In the genomic region with DNA sequence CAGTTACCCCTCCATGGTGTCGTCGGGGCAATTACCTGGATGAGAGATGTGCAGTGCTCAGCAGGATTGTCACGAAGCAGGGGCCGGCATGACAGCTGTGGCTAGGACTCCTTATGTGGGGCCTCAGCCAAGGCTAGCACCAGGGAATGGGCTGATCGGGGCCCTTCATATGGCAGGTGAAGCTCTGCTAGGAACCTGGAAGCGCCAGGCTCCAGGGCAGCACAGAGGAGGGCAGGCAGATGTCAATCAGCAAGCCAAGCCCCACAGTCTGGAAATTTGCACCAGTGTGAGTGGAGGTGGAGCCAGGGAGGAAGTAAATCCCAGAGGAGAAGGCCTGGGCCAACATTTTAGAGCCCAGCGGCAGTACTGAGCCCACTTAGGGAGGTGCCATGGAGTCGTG, we compare ENCODE assay signal across 35 cellular contexts. TPM values are rescaled to one million over a fixed set of nuclear protein-coding genes. Genes with fewer than 3 reads are reported as not detected.
"Had no signal": no experiment of that assay in that cellular context is flagged by ENCODE, and none has a peak within 500 bp of the region (broad histone marks: within the 10 kb centered on the region; RNA-seq: fewer than 3 reads in every experiment).

No MANE protein-coding gene starts in this region.

- DNase-seq: activated CD4-positive, alpha-beta T cell treated with anti-CD3 and anti-CD28 coated beads, Interleukin-2, amount 10 ng/mL, durations not matched to agents 24 days and 14 days; activated CD4-positive, alpha-beta T cell treated with anti-CD3 and anti-CD28 coated beads, Interleukin-2, amount 50 U/mL, for 4 hours; activated CD8-positive, alpha-beta T cell treated with anti-CD3 and anti-CD28 coated beads for 36 hours; activated gamma-delta T cell treated with Interleukin-2 at 50 U/mL for 16 hours; activated naive CD4-positive, alpha-beta T cell treated with anti-CD3 and anti-CD28 coated beads for 36 hours; activated T-cell treated with anti-CD3 and anti-CD28 coated beads for 4 hours; activated T-cell treated with anti-CD3 and anti-CD28 coated beads, Interleukin-2, amount 50 U/mL, for 4 hours; adrenal gland; anterior cingulate cortex; brain microvascular endothelial cell; MM.1S; MV-4-11; NCI-H1092 treated with DMSO at 0.1 percent for 48 hours; NCI-H1417; NCI-H146; NCI-H187; NCI-H2029 treated with DMSO at 0.1 percent for 48 hours; NCI-H2107; NCI-H2171; NCI-H510A; NCI-H526; NCI-H748 treated with DMSO at 0.1 percent for 48 hours; NK-92 treated with Interleukin-12 subunit alpha and Interleukin-12 subunit beta, amount 100 ng/mL, for 24 hours; PC-3; Peyer's patch; RPMI8226; SHP77 treated with DMSO at 0.1 percent for 48 hours; SK-N-SH had no signal

- FAIRE-seq: TTC549 had no signal

- H3K27ac Mint-ChIP-seq: activated CD4-positive, alpha-beta T cell treated with anti-CD3 and anti-CD28 coated beads, Interleukin-2, amount 10 ng/mL, durations not matched to agents 24 days and 14 days; activated CD8-positive, alpha-beta T cell treated with anti-CD3 and anti-CD28 coated beads for 36 hours; activated naive CD4-positive, alpha-beta T cell treated with anti-CD3 and anti-CD28 coated beads for 36 hours; activated naive CD4-positive, alpha-beta T cell treated with anti-CD3 and anti-CD28 coated beads, Interleukin-2, amount 50 U/mL, for 72 hours; activated T-helper 1 cell treated with anti-CD3 and anti-CD28 coated beads, Interleukin-12 subunit alpha, Interleukin-12 subunit beta, Interleukin-2, Interleukin-4 antibody, amounts not matched to agents 30 ng/mL and 10 ng/mL and 1 ng/mL, durations not matched to agents 14 hours and 24 hours and 36 hours; T-helper 1 cell treated with Interleukin-12 subunit alpha and Interleukin-12 subunit beta and Interleukin-4 antibody, amounts not matched to agents 30 μg/mL and 1 μg/mL, for 36 hours; T-helper 2 cell treated with Interferon-gamma antibody and Interleukin-4, amounts not matched to agents 5 μg/mL and 100 μg/mL, for 36 hours had no signal

- H3K4me3 Mint-ChIP-seq: activated CD4-positive, alpha-beta T cell treated with anti-CD3 and anti-CD28 coated beads, Interleukin-2, amount 10 ng/mL, durations not matched to agents 24 days and 14 days; activated CD8-positive, alpha-beta T cell treated with anti-CD3 and anti-CD28 coated beads for 36 hours; activated naive CD4-positive, alpha-beta T cell treated with anti-CD3 and anti-CD28 coated beads for 36 hours; activated T-cell treated with anti-CD3 and anti-CD28 coated beads, Interleukin-2, amount 50 U/mL, for 4 hours; activated T-helper 1 cell treated with anti-CD3 and anti-CD28 coated beads, Interleukin-12 subunit alpha, Interleukin-12 subunit beta, Interleukin-2, Interleukin-4 antibody, amounts not matched to agents 30 ng/mL and 10 ng/mL and 1 ng/mL, durations not matched to agents 14 hours and 24 hours and 36 hours; T-helper 1 cell treated with Interleukin-12 subunit alpha and Interleukin-12 subunit beta and Interleukin-4 antibody, amounts not matched to agents 30 μg/mL and 1 μg/mL, for 36 hours; T-helper 2 cell treated with Interferon-gamma antibody and Interleukin-4, amounts not matched to agents 5 μg/mL and 100 μg/mL, for 36 hours had no signal

- H3K9me3 Mint-ChIP-seq: activated CD4-positive, alpha-beta T cell treated with anti-CD3 and anti-CD28 coated beads, Interleukin-2, amount 10 ng/mL, durations not matched to agents 24 days and 14 days; activated CD8-positive, alpha-beta T cell treated with anti-CD3 and anti-CD28 coated beads for 36 hours; activated naive CD4-positive, alpha-beta T cell treated with anti-CD3 and anti-CD28 coated beads for 36 hours; activated naive CD4-positive, alpha-beta T cell treated with anti-CD3 and anti-CD28 coated beads, Interleukin-2, amount 50 U/mL, for 72 hours; activated T-cell treated with anti-CD3 and anti-CD28 coated beads, Interleukin-2, amount 50 U/mL, for 4 hours; activated T-helper 1 cell treated with anti-CD3 and anti-CD28 coated beads, Interleukin-12 subunit alpha, Interleukin-12 subunit beta, Interleukin-2, Interleukin-4 antibody, amounts not matched to agents 30 ng/mL and 10 ng/mL and 1 ng/mL, durations not matched to agents 14 hours and 24 hours and 36 hours; T-helper 1 cell treated with Interleukin-12 subunit alpha and Interleukin-12 subunit beta and Interleukin-4 antibody, amounts not matched to agents 30 μg/mL and 1 μg/mL, for 36 hours; T-helper 2 cell treated with Interferon-gamma antibody and Interleukin-4, amounts not matched to agents 5 μg/mL and 100 μg/mL, for 36 hours had no signal

- H3K27me3 Mint-ChIP-seq: activated CD4-positive, alpha-beta T cell treated with anti-CD3 and anti-CD28 coated beads, Interleukin-2, amount 10 ng/mL, durations not matched to agents 24 days and 14 days; activated CD8-positive, alpha-beta T cell treated with anti-CD3 and anti-CD28 coated beads for 36 hours had no signal

- H3K36me3 ChIP-seq: adrenal gland, brain microvascular endothelial cell, Peyer's patch, SJSA1 had no signal

- H3K9ac ChIP-seq: KMS-11, SK-N-SH had no signal

- H3K4me1 ChIP-seq: adrenal gland, Peyer's patch, SJSA1 had no signal

- H3K27ac ChIP-seq: adrenal gland, brain microvascular endothelial cell, KMS-11, Peyer's patch, SJSA1 had no signal

- H3K4me2 ChIP-seq: KMS-11, SK-N-SH had no signal

- H3K4me1 Mint-ChIP-seq: activated CD4-positive, alpha-beta T cell treated with anti-CD3 and anti-CD28 coated beads, Interleukin-2, amount 10 ng/mL, durations not matched to agents 24 days and 14 days had no signal

- H3K4me3 ChIP-seq: adrenal gland, Peyer's patch, SJSA1 had no signal

- H3K9me3 ChIP-seq: adrenal gland, Peyer's patch, SJSA1, SK-N-SH had no signal

- H3K27me3 ChIP-seq: adrenal gland, brain microvascular endothelial cell, Peyer's patch, SJSA1 had no signal

- H3K36me3 Mint-ChIP-seq: activated naive CD4-positive, alpha-beta T cell treated with anti-CD3 and anti-CD28 coated beads, Interleukin-2, amount 50 U/mL, for 72 hours had no signal

RNA-seq across cellular contexts. Expression of gene SYNDIG1, which starts 21.2 kb away (rescaled TPM):
- total RNA-seq: activated CD4-positive, alpha-beta T cell treated with anti-CD3 and anti-CD28 coated beads, Interleukin-2, amount 10 ng/mL, durations not matched to agents 24 days and 14 days; activated CD8-positive, alpha-beta T cell treated with anti-CD3 and anti-CD28 coated beads for 36 hours; activated naive CD4-positive, alpha-beta T cell treated with anti-CD3 and anti-CD28 coated beads for 36 hours; activated naive CD4-positive, alpha-beta T cell treated with anti-CD3 and anti-CD28 coated beads, Interleukin-2, amount 50 U/mL, for 72 hours; activated T-cell treated with anti-CD3 and anti-CD28 coated beads, Interleukin-2, amount 50 U/mL, for 4 hours; activated T-helper 1 cell treated with anti-CD3 and anti-CD28 coated beads, Interleukin-12 subunit alpha, Interleukin-12 subunit beta, Interleukin-2, Interleukin-4 antibody, amounts not matched to agents 30 ng/mL and 10 ng/mL and 1 ng/mL, durations not matched to agents 14 hours and 24 hours and 36 hours; PC-3; SJSA1 had no signal
- polyA plus RNA-seq: SK-N-SH had no signal
